16 cellular contexts compared by ENCODE assay signal in the genomic region with DNA sequence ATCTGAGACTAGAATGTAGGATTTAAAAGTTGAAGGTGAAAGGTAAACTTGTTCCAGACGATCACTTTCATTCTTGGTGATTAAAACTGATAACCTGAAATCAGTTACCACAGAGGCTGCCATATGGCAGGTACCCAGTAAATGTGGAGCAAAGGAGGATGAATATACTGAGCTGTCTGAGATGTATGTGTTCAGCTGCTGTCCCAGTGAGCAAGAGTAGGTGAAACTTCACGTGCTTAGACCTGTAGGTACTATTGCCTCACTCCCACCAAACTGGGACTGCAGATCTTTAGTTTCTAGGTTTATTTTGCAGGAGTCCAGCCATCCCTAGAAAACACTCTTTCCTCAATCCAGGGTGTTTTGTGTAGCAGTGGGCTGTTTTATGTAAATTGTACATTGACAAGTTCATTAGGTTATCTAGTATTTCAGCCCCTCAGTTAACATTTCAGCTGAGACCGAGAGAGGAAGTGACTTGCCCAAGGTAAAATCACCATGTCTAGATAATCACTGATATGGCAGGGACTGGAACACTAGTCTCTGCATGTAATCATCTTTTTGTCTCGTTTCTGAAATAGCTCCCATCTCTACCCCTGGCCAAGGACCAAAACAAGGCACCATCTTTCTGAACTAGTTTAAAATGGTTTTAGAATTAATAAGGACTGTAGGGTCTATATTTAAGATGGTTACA.
A peak's percentile ranks its signal among the peaks of the same experiment; 100 is the strongest.
DNase-seq lines count a peak whose midpoint lies in the region; ATAC-seq and TF ChIP-seq lines count a peak whose summit lies in the region.
"Had no signal": no experiment of that assay in that cellular context is flagged by ENCODE, and none has a peak within 500 bp of the region (broad histone marks: within the 10 kb centered on the region; RNA-seq: fewer than 3 reads in every experiment).

No MANE protein-coding gene starts in this region.

- ATAC-seq in CD4-positive, alpha-beta T cell (ENCODE audit: poor library complexity), result peak; percentile 34
- peak; percentile 64 for ATAC-seq in GM19043 (IDR thresholded peaks at IDR 0.05; ENCODE audit: low read depth, unreplicated experiment)
- ATAC-seq in body of pancreas, result no peak

- H3K36me3 Mint-ChIP-seq in CD4-positive, alpha-beta T cell (ENCODE audit: low read depth), result peaks cover 24% of the 10 kb centered on the region
- H3K36me3 Mint-ChIP-seq in immature natural killer cell, result peaks cover 0 to 21% (median 6%) of the 10 kb centered on the region in 3 donors

- H3K9me2 ChIP-seq in Karpas-422 (replicated peaks; ENCODE audit: insufficient read depth, low read length), result no peaks in the 10 kb centered on the region

- no peaks in the 10 kb centered on the region for H3K9me3 Mint-ChIP-seq in CD4-positive, alpha-beta T cell
- H3K9me3 Mint-ChIP-seq in immature natural killer cell, result no peaks in the 10 kb centered on the region
- H3K9me3 Mint-ChIP-seq: neural progenitor cell had no signal

- peak overlapping the region; percentile 8 for H3K9ac ChIP-seq in Karpas-422 (ENCODE audit: low read length)
- H3K9ac ChIP-seq: neural progenitor cell had no signal

- no peaks in the 10 kb centered on the region for H3K27me3 ChIP-seq in CD4-positive, alpha-beta T cell (ENCODE audit: control insufficient read depth, insufficient read depth, low read length)
- H3K27me3 ChIP-seq in Karpas-422 (ENCODE audit: low read length), result no peaks in the 10 kb centered on the region
- no peaks in the 10 kb centered on the region for H3K27me3 ChIP-seq in body of pancreas
- H3K27me3 ChIP-seq in BE2C, result no peaks in the 10 kb centered on the region
- H3K27me3 ChIP-seq: neural progenitor cell had no signal

- no peak overlapping the region for H2AFZ ChIP-seq in Karpas-422 (ENCODE audit: low read length)
- H2AFZ ChIP-seq: neural progenitor cell had no signal

- no peaks in the 10 kb centered on the region for H3K9me3 ChIP-seq in CD4-positive, alpha-beta T cell (ENCODE audit: control insufficient read depth, low read length)
- no peaks in the 10 kb centered on the region for H3K9me3 ChIP-seq in Karpas-422 (ENCODE audit: low read length)
- no peaks in the 10 kb centered on the region for H3K9me3 ChIP-seq in body of pancreas
- no peaks in the 10 kb centered on the region for H3K9me3 ChIP-seq in BE2C

- POLR2A ChIA-PET in CD4-positive, alpha-beta T cell (lab: Charles Lee), result interaction anchor here (1.6 kb wide), 1 partner anchor 15 kb away, joined by 6 read pairs; no protein-coding TSS in a partner anchor

- 32 to 39% methylated on average over 4 of the region's 4 CpGs for WGBS in body of pancreas, 2 donors

- TF ChIP-seq POLR2A in body of pancreas (IDR thresholded peaks at IDR 0.05), result no peak

- peaks cover 36% of the 10 kb centered on the region for H3K4me1 ChIP-seq in Karpas-422 (ENCODE audit: low read length)
- peaks cover 41% of the 10 kb centered on the region for H3K4me1 ChIP-seq in body of pancreas
- H3K4me1 ChIP-seq in BE2C, result peaks cover 4% of the 10 kb centered on the region
- H3K4me1 ChIP-seq: neural progenitor cell had no signal

- DNase-seq in CD4-positive, alpha-beta T cell, result no peak
- DNase-seq in Karpas-422 (peak; percentile 66), immature natural killer cell (no peak), epidermal melanocyte (ENCODE audit: insufficient read length, low spot score) (no peak), body of pancreas (no peak), BE2C (no peak), KG1 (lab: John Stamatoyannopoulos, UW) (no peak)
- DNase-seq: activated CD4-positive, alpha-beta T cell treated with anti-CD3 and anti-CD28 coated beads, Interleukin-2, amount 50 U/mL, for 4 hours; COR-L47; GOT3; NCI-H510A treated with DMSO at 0.1 percent for 48 hours; stimulated activated CD4-positive, alpha-beta T cell treated with anti-CD3 and anti-CD28 coated beads, Interleukin-15, amount 100 ng/mL, for 24 hours; stimulated activated naive CD4-positive, alpha-beta T cell had no signal

- H3K27me3 Mint-ChIP-seq in CD4-positive, alpha-beta T cell, result no peaks in the 10 kb centered on the region
- peaks cover 0 to 3% (median 1%) of the 10 kb centered on the region in 3 donors for H3K27me3 Mint-ChIP-seq in immature natural killer cell (ENCODE audit: low read depth in 3 of 3)

- H3K4me3 ChIP-seq in Karpas-422 (ENCODE audit: low read length), result peak overlapping the region; percentile 21; the same call in 1 of the 2 replicates
- H3K4me3 ChIP-seq in body of pancreas, result no peak overlapping the region
- no peak overlapping the region for H3K4me3 ChIP-seq in BE2C (ENCODE audit: low read depth, low read length)
- H3K4me3 ChIP-seq: neural progenitor cell, SK-N-MC had no signal

- H3K36me3 ChIP-seq in Karpas-422 (ENCODE audit: insufficient read depth, low read length) (peaks cover 18% of the 10 kb centered on the region; the same call in 1 of the 2 replicates), body of pancreas (replicated peaks in 1 of 2; ENCODE audit: insufficient read depth in 1 of 2, low read depth in 2 of 2) (peaks cover 0 to 6% of the 10 kb centered on the region in 2 donors), BE2C (peaks cover 3% of the 10 kb centered on the region)
- H3K36me3 ChIP-seq: neural progenitor cell had no signal

- no peaks in the 10 kb centered on the region for H4K20me1 ChIP-seq in Karpas-422 (ENCODE audit: insufficient read depth, low read depth, low read length)

- intact Hi-C loops in CD4-positive, alpha-beta T cell (cut with DNase I, micrococcal nuclease), result no loop called here
- intact Hi-C loops in body of pancreas (cut with DNase I), result no loop called here

- peaks cover 56% of the 10 kb centered on the region for H3K4me1 Mint-ChIP-seq in CD4-positive, alpha-beta T cell (ENCODE audit: low read depth)
- H3K4me1 Mint-ChIP-seq in immature natural killer cell, result peaks cover 46 to 85% of the 10 kb centered on the region in 2 donors

- no peak overlapping the region for H3K4me3 Mint-ChIP-seq in CD4-positive, alpha-beta T cell
- no peak overlapping the region for H3K4me3 Mint-ChIP-seq in immature natural killer cell
- H3K4me3 Mint-ChIP-seq: neural progenitor cell had no signal

- CTCF ChIA-PET in CD4-positive, alpha-beta T cell (lab: Charles Lee), result interaction anchor here (0.6 to 2.2 kb wide), 3 partner anchors 40 to 78 kb away, joined by 3 to 6 read pairs (median 4); a partner anchor contains a TSS

- peak overlapping the region; percentile 37 for H3K27ac Mint-ChIP-seq in CD4-positive, alpha-beta T cell
- peak overlapping the region in 4 of 6 donors; percentile 7 to 28 (median 26) for H3K27ac Mint-ChIP-seq in immature natural killer cell

- H3K4me2 ChIP-seq in Karpas-422 (ENCODE audit: low read depth, low read length, poor library complexity, severe bottlenecking), result peak overlapping the region; percentile 58
- H3K4me2 ChIP-seq: neural progenitor cell had no signal

- peaks cover 92% of the 10 kb centered on the region for H3K79me2 ChIP-seq in Karpas-422 (ENCODE audit: low read length)

- no peak overlapping the region for H3K27ac ChIP-seq in CD4-positive, alpha-beta T cell (ENCODE audit: low read depth, low read length)
- peak overlapping the region; percentile 55 for H3K27ac ChIP-seq in Karpas-422 (ENCODE audit: low read length)
- no peak overlapping the region for H3K27ac ChIP-seq in body of pancreas
- H3K27ac ChIP-seq: neural progenitor cell had no signal

- TF ChIP-seq CTCF in CD4-positive, alpha-beta T cell (IDR thresholded peaks at IDR 0.05), result no peak
- no peak for TF ChIP-seq CTCF in body of pancreas (IDR thresholded peaks at IDR 0.05)
- TF ChIP-seq CTCF in BE2C (IDR thresholded peaks at IDR 0.05; ENCODE audit: low read depth, low read length), result no peak
